In genomic region chr10:50304655-50305054, GRCh38 we compare ENCODE assay signal across 21 cellular contexts. TPM values are rescaled to one million over a fixed set of nuclear protein-coding genes. Genes with fewer than 3 reads are reported as not detected.
A peak's percentile ranks its signal among the peaks of the same experiment; 100 is the strongest.
DNase-seq lines count a peak whose midpoint lies in the region; ATAC-seq, FAIRE-seq and TF ChIP-seq lines count a peak whose summit lies in the region.
"Had no signal": no experiment of that assay in that cellular context is flagged by ENCODE, and none has a peak within 500 bp of the region (broad histone marks: within the 10 kb centered on the region; RNA-seq: fewer than 3 reads in every experiment).

No MANE protein-coding gene starts in this region.

- H3K4me2 ChIP-seq in BLaER1: peak overlapping the region; percentile 60
- no peak overlapping the region for H3K4me2 ChIP-seq in K562 (ENCODE audit: insufficient read depth, low read length)
- H3K4me2 ChIP-seq: A549 had no signal

- peaks cover 1% of the 10 kb centered on the region; the same call in 1 of the 3 replicates for H3K79me2 ChIP-seq in K562 (ENCODE audit: control insufficient read depth, insufficient read depth, low read length)

- H3K9ac ChIP-seq in BLaER1: no peak overlapping the region
- 0 out of 4 replicates have a peak overlapping the region, but pooled peaks of 1 of the 2 experiments have one; percentile 15 for H3K9ac ChIP-seq in K562 (ENCODE audit: insufficient read depth in 1 of 2, low read depth in 2 of 2, low read length in 2 of 2)

- no peak overlapping the region for H3K27ac Mint-ChIP-seq in nephron progenitor cell
- H3K27ac Mint-ChIP-seq: B cell; CD4-positive, alpha-beta T cell; CD8-positive, alpha-beta T cell had no signal

- no TSS peak for BruUV-seq in K562 (replicated peaks; lab: Mats Ljungman, UMichigan)

- H3K27me3 ChIP-seq in BLaER1 (no peaks in the 10 kb centered on the region), K562 (ENCODE audit: control insufficient read depth in 2 of 2, insufficient read depth in 2 of 2, low read length in 2 of 2) (no peaks in the 10 kb centered on the region)

- POLR2A ChIA-PET in K562 (lab: Yijun Ruan, JAX): no interaction called here

- H3K4me1 ChIP-seq in BLaER1 (peaks cover 23% of the 10 kb centered on the region), K562 (replicated peaks in 1 of 2; ENCODE audit: control insufficient read depth in 2 of 2, insufficient read depth in 2 of 2, low read length in 2 of 2) (peaks cover 3 to 6% of the 10 kb centered on the region in 2 experiments; a peak in 3 of 5 replicates)
- H3K4me1 ChIP-seq: A549, Caco-2 had no signal

- H3K4me3 ChIP-seq in BLaER1 (no peak overlapping the region), K562 (no peak overlapping the region)
- H3K4me3 ChIP-seq: A549, GM12878 had no signal

- no peak for TF ChIP-seq CTCF in K562 (IDR thresholded peaks at IDR 0.05 in 2 of 3, conservative IDR thresholded peaks at IDR 0.05 in 1 of 3; ENCODE audit: insufficient read depth in 2 of 3, low read depth in 1 of 3, low read length in 3 of 3)
- TF ChIP-seq CTCF in nephron progenitor cell (IDR thresholded peaks at IDR 0.05): no peak

- H3K4me1 Mint-ChIP-seq in nephron progenitor cell: peaks cover 6% of the 10 kb centered on the region

- H3K27ac ChIP-seq in BLaER1 (no peak overlapping the region), K562 (ENCODE audit: extremely low read depth, low read depth, low read length) (no peak overlapping the region)
- H3K27ac ChIP-seq: 22Rv1, A549, C4-2B had no signal

- H3K36me3 Mint-ChIP-seq in nephron progenitor cell (ENCODE audit: low read depth): no peaks in the 10 kb centered on the region

- no peaks in the 10 kb centered on the region for H3K27me3 Mint-ChIP-seq in nephron progenitor cell (ENCODE audit: low read depth, poor library complexity)
- H3K27me3 Mint-ChIP-seq: B cell; CD4-positive, alpha-beta T cell had no signal

- no peak overlapping the region for H2AFZ ChIP-seq in K562 (ENCODE audit: low read depth, low read length)

- in situ Hi-C loops in K562 (cut with MboI): no loop called here

- H3K9me3 ChIP-seq in BLaER1 (no peaks in the 10 kb centered on the region), K562 (replicated peaks; ENCODE audit: control insufficient read depth, insufficient read depth, low read depth, low read length) (no peaks in the 10 kb centered on the region)
- H3K9me3 ChIP-seq: A549, Caco-2 had no signal

- no peaks in the 10 kb centered on the region for H3K9me3 Mint-ChIP-seq in nephron progenitor cell
- H3K9me3 Mint-ChIP-seq: CD8-positive, alpha-beta T cell had no signal

- 87% methylated on average over 8 of the region's 8 CpGs for WGBS in K562 (ENCODE audit: insufficient coverage, low coverage, missing lambda C conversion rate)

- TF ChIP-seq POLR2A in K562 (conservative IDR thresholded peaks at IDR 0.05): 0 out of 2 replicates have a peak, but pooled peaks have one; percentile 34

- no peaks in the 10 kb centered on the region for H3K9me1 ChIP-seq in K562 (ENCODE audit: control insufficient read depth, insufficient read depth, low read length)

- CTCF ChIA-PET in K562 (lab: Yijun Ruan, JAX; ENCODE audit: low intra/inter-chr PET ratio): no interaction called here

- H4K20me1 ChIP-seq in BLaER1: no peaks in the 10 kb centered on the region
- H4K20me1 ChIP-seq in K562 (replicated peaks; ENCODE audit: control insufficient read depth, insufficient read depth, low read length): no peaks in the 10 kb centered on the region

- no peak for FAIRE-seq in K562 (lab: Jason Lieb, UNC)
- FAIRE-seq: A549, D721Med, GM12878, GM12892, GM18507 had no signal

- no peak for TF ChIP-seq EP300 in K562 (IDR thresholded peaks at IDR 0.05; ENCODE audit: low read length)

- ATAC-seq in K562: peak; percentile 53
- ATAC-seq: A549; CD8-positive, alpha-beta T cell; GM12878 had no signal

- intact Hi-C loops in K562 (cut with micrococcal nuclease): no loop called here

- H3K36me3 ChIP-seq in BLaER1 (peaks cover 9% of the 10 kb centered on the region; the same call in 1 of the 2 replicates), K562 (ENCODE audit: control insufficient read depth, insufficient read depth, low read length) (peaks cover 50% of the 10 kb centered on the region)

- no peak for TF ChIP-seq RAD21 in K562 (CRISPR knock-in tag; conservative IDR thresholded peaks at IDR 0.05 in 1 of 2, IDR thresholded peaks at IDR 0.05 in 1 of 2)

- DNase-seq in K562 (ENCODE audit: extremely low read depth in 1 of 4, low spot score in 3 of 4): no peak
- peak; percentile 19 for DNase-seq in nephron progenitor cell
- DNase-seq in T-helper 9 cell: no peak
- no peak for DNase-seq in SHP77 treated with DMSO at 0.1 percent for 48 hours (lab: John Stamatoyannopoulos, UW)
- DNase-seq in T-helper 1 cell: no peak
- DNase-seq: AML-193; Caco-2; Calu3; CD4-positive, alpha-beta T cell; CD8-positive, alpha-beta T cell; DMS79 treated with DMSO at 0.1 percent for 48 hours; GDM1 had no signal

- H3K4me3 Mint-ChIP-seq in nephron progenitor cell: no peak overlapping the region
- H3K4me3 Mint-ChIP-seq: B cell; CD4-positive, alpha-beta T cell; CD8-positive, alpha-beta T cell had no signal

TF ChIP-seq in K562, 482 proteins besides CTCF, POLR2A, EP300 and RAD21 (continues in another document):
- TF ChIP-seq NRF1 (conservative IDR thresholded peaks at IDR 0.05 in 1 of 2, IDR thresholded peaks at IDR 0.05 in 1 of 2) (no peak), RBM22 (IDR thresholded peaks at IDR 0.05; ENCODE audit: low read depth, low read length, poor library complexity, severe bottlenecking) (no peak)
- TF ChIP-seq, protein P1, sequence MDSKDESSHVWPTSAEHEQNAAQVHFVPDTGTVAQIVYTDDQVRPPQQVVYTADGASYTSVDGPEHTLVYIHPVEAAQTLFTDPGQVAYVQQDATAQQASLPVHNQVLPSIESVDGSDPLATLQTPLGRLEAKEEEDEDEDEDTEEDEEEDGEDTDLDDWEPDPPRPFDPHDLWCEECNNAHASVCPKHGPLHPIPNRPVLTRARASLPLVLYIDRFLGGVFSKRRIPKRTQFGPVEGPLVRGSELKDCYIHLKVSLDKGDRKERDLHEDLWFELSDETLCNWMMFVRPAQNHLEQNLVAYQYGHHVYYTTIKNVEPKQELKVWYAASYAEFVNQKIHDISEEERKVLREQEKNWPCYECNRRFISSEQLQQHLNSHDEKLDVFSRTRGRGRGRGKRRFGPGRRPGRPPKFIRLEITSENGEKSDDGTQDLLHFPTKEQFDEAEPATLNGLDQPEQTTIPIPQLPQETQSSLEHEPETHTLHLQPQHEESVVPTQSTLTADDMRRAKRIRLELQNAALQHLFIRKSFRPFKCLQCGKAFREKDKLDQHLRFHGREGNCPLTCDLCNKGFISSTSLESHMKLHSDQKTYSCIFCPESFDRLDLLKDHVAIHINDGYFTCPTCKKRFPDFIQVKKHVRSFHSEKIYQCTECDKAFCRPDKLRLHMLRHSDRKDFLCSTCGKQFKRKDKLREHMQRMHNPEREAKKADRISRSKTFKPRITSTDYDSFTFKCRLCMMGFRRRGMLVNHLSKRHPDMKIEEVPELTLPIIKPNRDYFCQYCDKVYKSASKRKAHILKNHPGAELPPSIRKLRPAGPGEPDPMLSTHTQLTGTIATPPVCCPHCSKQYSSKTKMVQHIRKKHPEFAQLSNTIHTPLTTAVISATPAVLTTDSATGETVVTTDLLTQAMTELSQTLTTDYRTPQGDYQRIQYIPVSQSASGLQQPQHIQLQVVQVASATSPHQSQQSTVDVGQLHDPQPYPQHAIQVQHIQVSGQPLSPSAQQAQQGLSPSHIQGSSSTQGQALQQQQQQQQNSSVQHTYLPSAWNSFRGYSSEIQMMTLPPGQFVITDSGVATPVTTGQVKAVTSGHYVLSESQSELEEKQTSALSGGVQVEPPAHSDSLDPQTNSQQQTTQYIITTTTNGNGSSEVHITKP (IDR thresholded peaks at IDR 0.05; ENCODE audit: partially characterized antibody): no peak

RNA-seq across cellular contexts. Expression of gene ASAH2, which starts 53.3 kb away (rescaled TPM):
- 1.2 and 1.3 TPM in 2 replicates for total RNA-seq in K562 (2011; cell fraction: chromatin; rRNA removed; ENCODE audit: low replicate concordance)
- 0.17 and 1.3 TPM in 2 replicates for total RNA-seq in K562 (2011; cell fraction: nucleolus; rRNA removed)
- total RNA-seq in K562 (2011; cell fraction: nucleoplasm; rRNA removed): 0.66 and 1.8 TPM in 2 replicates
- 2.5 and 6.5 TPM in 2 replicates for total RNA-seq in K562 (2014; rRNA removed)
- total RNA-seq in K562 (2014; rRNA removed; fragmentation: Illumina TruSeq; extraction: Trizol): 5.5 and 6.5 TPM in 2 replicates
- total RNA-seq in K562 (2015; rRNA removed; fragmentation: Illumina TruSeq; extraction: Trizol): 2.7 and 3.5 TPM in 2 replicates
- 7.6 and 11.8 TPM in 2 replicates for total RNA-seq in K562 (2021)
- polyA plus RNA-seq in K562 (2011; rRNA removed): 8.6 and 8.7 TPM in 2 replicates
- 0.54 and 4.2 TPM in 2 replicates for polyA plus RNA-seq in K562 (2011; cell fraction: cytosol; rRNA removed)
- polyA plus RNA-seq in K562 (2011; cell fraction: nucleus; rRNA removed): 13.6 and 15.9 TPM in 2 replicates
- 4.9 and 5.0 TPM in 2 replicates for polyA plus RNA-seq in K562 (2012)
- 7.7 and 8.3 TPM in 2 replicates for polyA plus RNA-seq in K562 (2014; fragmentation: Illumina TruSeq; extraction: Trizol)
- polyA plus RNA-seq in K562 (2014; fragmentation: Nextera tagmentation; extraction: Ambion mirVana): 10 to 100 TPM in 1 of 2 experiments, 1 to 10 TPM in 1; 8.5 to 12.0 TPM
- polyA plus RNA-seq in K562 (2014; rRNA removed): 8.4 and 11.0 TPM in 2 replicates
- polyA minus RNA-seq in K562 (2011; rRNA and poly(A)+ RNA removed): 9.9 and 11.4 TPM in 2 replicates
- 0.64 and 4.3 TPM in 2 replicates for polyA minus RNA-seq in K562 (2011; cell fraction: cytosol; rRNA and poly(A)+ RNA removed)
- 1.2 and 1.8 TPM in 2 replicates for polyA minus RNA-seq in K562 (2011; cell fraction: nucleus; rRNA and poly(A)+ RNA removed)
